8 cellular contexts compared by ENCODE assay signal in the genomic region with DNA sequence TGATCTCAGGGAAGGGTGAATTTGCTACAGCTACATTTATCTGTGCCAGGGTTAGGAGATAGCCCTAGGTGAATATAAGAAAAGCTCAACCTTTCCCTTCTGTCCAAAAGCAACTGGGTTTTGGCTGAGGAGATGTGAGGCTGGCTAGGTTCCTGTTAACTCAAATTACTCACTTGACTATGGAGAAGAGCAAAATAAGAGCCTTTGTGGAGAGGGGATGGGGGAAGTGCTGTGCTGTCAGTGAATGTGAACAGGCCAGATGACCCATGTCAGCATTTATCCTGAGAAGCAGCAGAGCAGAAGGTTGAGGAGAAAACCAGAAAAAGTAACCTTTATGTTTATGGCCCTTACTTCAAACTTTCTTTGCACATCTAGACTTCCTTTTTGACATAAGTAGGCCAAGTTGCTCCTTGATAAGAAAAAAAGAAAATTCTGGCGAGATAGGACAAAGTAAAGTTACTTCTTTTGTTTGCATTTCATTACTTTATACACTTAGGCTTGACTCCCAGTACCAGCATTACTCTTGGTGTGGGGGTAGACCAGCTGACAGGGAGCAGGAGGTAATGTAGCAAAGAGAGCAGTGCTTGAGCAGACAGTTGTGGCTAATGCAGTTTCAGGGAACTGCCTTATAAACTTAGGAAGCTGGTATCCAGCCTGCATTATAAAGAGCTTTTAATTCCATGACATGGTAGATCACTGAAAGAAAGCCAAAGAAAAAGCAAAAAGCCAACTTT. TPM values are rescaled to one million over a fixed set of nuclear protein-coding genes. Genes with fewer than 3 reads are reported as not detected.
DNase-seq lines count a peak whose midpoint lies in the region; ATAC-seq and TF ChIP-seq lines count a peak whose summit lies in the region.

No MANE protein-coding gene starts in this region.

- peaks cover 40% of the 10 kb centered on the region for H3F3A ChIP-seq in MM.1S (ENCODE audit: insufficient read depth, low read length)

- peak overlapping the region; percentile 31 for H3K4me2 ChIP-seq in MM.1S (ENCODE audit: low read depth, low read length)

- DNase-seq in Ammon's horn (ENCODE audit: low spot score) (peak; percentile 76), MM.1S (peak; percentile 45), body of pancreas (peak in 3 of 4 donors; percentile 32 to 63 (median 62)), memory B cell (ENCODE audit: low spot score in 2 of 2) (no peak), NCI-H2107 (lab: John Stamatoyannopoulos, UW) (no peak), NCI-H345 treated with DMSO at 0.1 percent for 48 hours (lab: John Stamatoyannopoulos, UW; ENCODE audit: unreplicated experiment) (no peak), OCI-M2 (lab: John Stamatoyannopoulos, UW; ENCODE audit: unreplicated experiment) (no peak)
- DNase-seq in effector CD8-positive, alpha-beta T cell (lab: John Stamatoyannopoulos, UW), result no peak

- H3K27ac ChIP-seq in MM.1S (ENCODE audit: low read length), result peak overlapping the region; percentile 54; the same call in 1 of the 2 replicates
- H3K27ac ChIP-seq in body of pancreas, result peak overlapping the region in 3 of 4 donors; percentile 11 to 26 (median 24)

- H3K4me1 ChIP-seq in MM.1S (ENCODE audit: low read length) (peaks cover 61% of the 10 kb centered on the region), body of pancreas (peaks cover 50% of the 10 kb centered on the region)

- no peak for TF ChIP-seq CTCF in MM.1S (IDR thresholded peaks at IDR 0.05; ENCODE audit: low read length)
- no peak for TF ChIP-seq CTCF in body of pancreas (IDR thresholded peaks at IDR 0.05)

- H3K9me3 ChIP-seq in MM.1S (replicated peaks; ENCODE audit: insufficient read depth, low read length) (no peaks in the 10 kb centered on the region), body of pancreas (no peaks in the 10 kb centered on the region)

- H2AFZ ChIP-seq in MM.1S (ENCODE audit: low read length), result no peak overlapping the region

- no peak overlapping the region for H3K4me3 ChIP-seq in MM.1S (ENCODE audit: low read length)
- H3K4me3 ChIP-seq in body of pancreas, result no peak overlapping the region

- H3K9me3 Mint-ChIP-seq in memory B cell, result no peaks in the 10 kb centered on the region

- no peaks in the 10 kb centered on the region for H4K20me1 ChIP-seq in MM.1S (ENCODE audit: insufficient read depth, low read length)

- no peaks in the 10 kb centered on the region for H3K36me3 ChIP-seq in MM.1S (replicated peaks; ENCODE audit: insufficient read depth, low read length)
- no peaks in the 10 kb centered on the region for H3K36me3 ChIP-seq in body of pancreas (replicated peaks in 1 of 2; ENCODE audit: insufficient read depth in 1 of 2, low read depth in 2 of 2)

- WGBS in body of pancreas, 2 donors, result 13 to 14% methylated on average over 1 of the region's 1 CpG

- H3K27me3 Mint-ChIP-seq in memory B cell, result no peaks in the 10 kb centered on the region

- no peak for TF ChIP-seq POLR2A in body of pancreas (IDR thresholded peaks at IDR 0.05)

- peaks cover 8% of the 10 kb centered on the region for H3K36me3 Mint-ChIP-seq in memory B cell

- no peak overlapping the region for H3K4me3 Mint-ChIP-seq in memory B cell

- no peaks in the 10 kb centered on the region for H3K27me3 ChIP-seq in MM.1S (replicated peaks; ENCODE audit: insufficient read depth, low read length)
- H3K27me3 ChIP-seq in body of pancreas, result no peaks in the 10 kb centered on the region

- ATAC-seq in body of pancreas (peak; percentile 55), memory B cell (ENCODE audit: low read depth) (no peak)

- H3K9ac ChIP-seq in MM.1S (ENCODE audit: low read length), result no peak overlapping the region; the same call in 1 of the 2 replicates

- H3K4me1 Mint-ChIP-seq in memory B cell, result peaks cover 43% of the 10 kb centered on the region

- intact Hi-C loops in body of pancreas (cut with DNase I), result no loop called here

- peaks cover 100% of the 10 kb centered on the region for H3K79me2 ChIP-seq in MM.1S (ENCODE audit: low read length)

- H3K27ac Mint-ChIP-seq in memory B cell, result peak overlapping the region; percentile 41

- H3K9me2 ChIP-seq in MM.1S (replicated peaks; ENCODE audit: insufficient read depth, low read length), result no peaks in the 10 kb centered on the region

RNA-seq across cellular contexts. Expression of a gene that starts 21.3 kb away (rescaled TPM):
- 10 to 100 TPM in 1 of 2 donors, 1 to 10 TPM in 1; 7.3 to 25.4 TPM for total RNA-seq in body of pancreas

Comparison
In these comparisons a context has a peak if more than half of its experiments do, and no peak if none do; other contexts are left out.
1. DNase-seq: peak in Ammon's horn (single experiment), MM.1S (single experiment) and body of pancreas (3 of 4); none in memory B cell (0 of 2), NCI-H2107 (single experiment), effector CD8-positive, alpha-beta T cell (single experiment), NCI-H345 treated with DMSO at 0.1 percent for 48 hours (single experiment) and OCI-M2 (single experiment).